Comparison of ENCODE assay signal across 26 cellular contexts in the genomic region with DNA sequence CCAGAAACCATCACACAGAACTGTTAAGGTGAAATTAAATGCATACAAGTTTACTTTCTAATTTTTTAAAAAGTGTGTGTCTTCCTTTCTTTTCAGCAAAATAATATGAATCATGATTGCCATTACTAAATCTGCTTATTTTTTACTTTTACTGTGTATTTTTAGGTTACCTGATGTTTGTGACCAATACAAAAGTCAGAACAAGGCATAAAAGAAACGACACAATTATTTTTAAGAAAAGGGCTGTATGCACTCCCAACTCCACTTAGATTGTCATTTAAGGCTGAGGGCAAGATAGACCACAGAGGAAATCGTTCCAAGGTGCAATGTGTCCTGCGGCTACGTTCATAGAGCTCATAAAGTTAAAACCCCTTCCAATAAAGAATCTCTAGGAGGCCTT.
"Had no signal": no experiment of that assay in that cellular context is flagged by ENCODE, and none has a peak within 500 bp of the region (broad histone marks: within the 10 kb centered on the region; RNA-seq: fewer than 3 reads in every experiment).

No MANE protein-coding gene starts in this region.

- DNase-seq: activated effector memory CD4-positive, alpha-beta T cell treated with anti-CD3 and anti-CD28 coated beads, Interleukin-2, amount 50 U/mL, for 16 hours; activated effector memory CD4-positive, alpha-beta T cell treated with Interleukin-2 at 50 U/mL for 16 hours; activated gamma-delta T cell; activated gamma-delta T cell treated with Interleukin-2 at 50 U/mL for 16 hours; activated naive CD4-positive, alpha-beta T cell; activated naive CD4-positive, alpha-beta T cell treated with anti-CD3 and anti-CD28 coated beads for 36 hours; activated naive CD4-positive, alpha-beta T cell treated with anti-CD3 and anti-CD28 coated beads, Interleukin-2, amount 10 ng/mL, durations not matched to agents 7 days and 5 days; activated naive CD4-positive, alpha-beta T cell treated with anti-CD3 and anti-CD28 coated beads, Interleukin-2, amount 50 U/mL, for 16 hours; activated naive CD4-positive, alpha-beta T cell treated with Interleukin-2 at 50 U/mL for 16 hours; activated naive CD8-positive, alpha-beta T cell treated with anti-CD3 and anti-CD28 coated beads for 36 hours; activated naive CD8-positive, alpha-beta T cell treated with anti-CD3 and anti-CD28 coated beads, Interleukin-2, amount 10 ng/mL, durations not matched to agents 7 days and 5 days; activated naive CD8-positive, alpha-beta T cell treated with anti-CD3 and anti-CD28 coated beads, Interleukin-2, amount 50 U/mL, for 24 hours; activated T-cell treated with anti-CD3 and anti-CD28 coated beads, Interleukin-2, amount 50 U/mL, for 24 hours; activated T-cell treated with anti-CD3 and anti-CD28 coated beads, Interleukin-2, amount 50 U/mL, for 4 hours; activated T-cell treated with anti-CD3 and anti-CD28 coated beads, Interleukin-2, amount 50 U/mL, for 48 hours; activated T-cell treated with anti-CD3 and anti-CD28 coated beads, Interleukin-2, amount 50 U/mL, for 72 hours; adrenal gland; amniotic stem cell; amygdala; anterior cingulate cortex; aorta; body of pancreas; brain microvascular endothelial cell; caudate nucleus; central memory CD4-positive, alpha-beta T cell; cerebellar nuclear complex had no signal
